20 cellular contexts compared by ENCODE assay signal in the genomic region with DNA sequence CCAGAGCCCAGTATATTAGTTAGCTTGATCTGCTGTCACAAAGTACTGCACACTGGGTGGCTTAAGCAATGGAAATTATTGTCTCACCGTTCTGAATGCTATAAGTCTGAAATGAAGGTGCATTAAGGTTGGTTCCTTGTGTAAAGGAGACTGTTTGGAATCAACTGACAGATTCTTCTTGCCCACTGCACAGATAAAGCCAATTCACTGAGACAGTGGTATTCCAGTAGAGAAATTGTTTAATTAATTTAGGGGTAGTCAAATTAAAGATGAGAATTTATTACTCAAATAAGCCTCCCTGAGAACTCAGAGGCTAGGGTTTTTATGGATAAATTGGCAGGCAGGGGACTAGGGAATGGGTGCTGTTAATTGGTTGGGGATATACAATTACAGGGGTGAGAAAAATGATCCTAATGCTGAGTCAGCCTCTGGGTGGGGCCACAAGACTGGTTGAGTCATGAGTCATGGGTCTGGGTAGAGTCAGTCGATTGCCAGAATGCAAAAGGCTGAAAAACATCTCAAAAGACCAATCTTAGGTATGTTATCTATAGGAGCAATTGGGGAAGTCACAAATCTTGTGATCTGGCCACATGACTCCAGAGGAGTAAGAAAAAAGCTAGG. TPM values are rescaled to one million over a fixed set of nuclear protein-coding genes. Genes with fewer than 3 reads are reported as not detected.
DNase-seq lines count a peak whose midpoint lies in the region; ATAC-seq, FAIRE-seq and TF ChIP-seq lines count a peak whose summit lies in the region.
"Had no signal": no experiment of that assay in that cellular context is flagged by ENCODE, and none has a peak within 500 bp of the region (broad histone marks: within the 10 kb centered on the region; RNA-seq: fewer than 3 reads in every experiment).

No MANE protein-coding gene starts in this region.

- H3K9ac ChIP-seq in H1 (replicated peaks in 1 of 4; ENCODE audit: extremely low read depth in 1 of 4, low read depth in 3 of 4, low read length in 3 of 4), result no peak overlapping the region
- H3K9ac ChIP-seq in Karpas-422 (ENCODE audit: low read length), result no peak overlapping the region
- H3K9ac ChIP-seq: BLaER1 had no signal

- H2BK5ac ChIP-seq in H1 (ENCODE audit: low read depth, low read length), result no peak overlapping the region

- in situ Hi-C loops in GM13976 (cut with MboI; ENCODE audit: low sequenced_read_pairs, unreplicated experiment), result no loop called here

- no peaks in the 10 kb centered on the region; a peak in 1 of 8 replicates for H3K36me3 ChIP-seq in H1 (ENCODE audit: control insufficient read depth in 2 of 4, insufficient read depth in 4 of 4, low read length in 3 of 4)
- no peaks in the 10 kb centered on the region for H3K36me3 ChIP-seq in Karpas-422 (ENCODE audit: insufficient read depth, low read length)
- H3K36me3 ChIP-seq: BLaER1 had no signal

- no peaks in the 10 kb centered on the region for H3K9me2 ChIP-seq in Karpas-422 (replicated peaks; ENCODE audit: insufficient read depth, low read length)

- DNase-seq in DMS53 (lab: John Stamatoyannopoulos, UW), result peak; percentile 10
- no peak for DNase-seq in DMS53 treated with DMSO at 0.1 percent for 48 hours (lab: John Stamatoyannopoulos, UW; ENCODE audit: unreplicated experiment)
- DNase-seq in NCI-H69 (lab: John Stamatoyannopoulos, UW), result peak; percentile 10
- DNase-seq in H1 (ENCODE audit: low read depth in 1 of 2, low spot score in 2 of 2), result no peak
- DNase-seq in Karpas-422, result no peak
- DNase-seq in GM13976 (ENCODE audit: low spot score), result no peak
- DNase-seq: CD8-positive, alpha-beta T cell; DND-41; NCI-H1105 treated with DMSO at 0.1 percent for 48 hours; NCI-H1694 treated with DMSO at 0.1 percent for 48 hours; NK-92 treated with Interleukin-12 subunit alpha and Interleukin-12 subunit beta, amount 100 ng/mL, for 24 hours; T-helper 17 cell had no signal

- no peak for TF ChIP-seq CTCF in H1 (IDR thresholded peaks at IDR 0.05; ENCODE audit: control extremely low read depth in 1 of 3, insufficient read depth in 1 of 3, low read depth in 1 of 3, low read length in 3 of 3)
- no peak for TF ChIP-seq CTCF in GM13976 (IDR thresholded peaks at IDR 0.05; ENCODE audit: borderline replicate concordance, control extremely low read depth, extremely low read depth, insufficient read depth, missing control alignments)

- H3K79me2 ChIP-seq in H1 (ENCODE audit: control insufficient read depth in 1 of 2, insufficient read depth in 2 of 2, low read length in 2 of 2), result no peaks in the 10 kb centered on the region
- no peaks in the 10 kb centered on the region for H3K79me2 ChIP-seq in Karpas-422 (ENCODE audit: low read length)

- H3K4me1 ChIP-seq in H1 (replicated peaks in 1 of 4; ENCODE audit: control insufficient read depth in 3 of 4, insufficient read depth in 4 of 4, low read length in 3 of 4), result no peaks in the 10 kb centered on the region; a peak in 1 of 7 replicates
- H3K4me1 ChIP-seq in Karpas-422 (ENCODE audit: low read length), result no peaks in the 10 kb centered on the region
- H3K4me1 ChIP-seq: BLaER1 had no signal

- no peak overlapping the region for H3K14ac ChIP-seq in H1 (ENCODE audit: insufficient read length)

- H3K4ac ChIP-seq in H1 (replicated peaks; ENCODE audit: insufficient read length, low read depth, low read length), result no peak overlapping the region

- no peak for FAIRE-seq in H1 (lab: Jason Lieb, UNC)
- FAIRE-seq: D721Med had no signal

- no peak for TF ChIP-seq EP300 in H1 (IDR thresholded peaks at IDR 0.05; ENCODE audit: borderline replicate concordance in 1 of 2, low read depth in 2 of 2, low read length in 2 of 2)

- no peak overlapping the region for H4K8ac ChIP-seq in H1 (ENCODE audit: extremely low read depth, insufficient read depth, low read length)

- H2BK12ac ChIP-seq in H1 (ENCODE audit: low read depth, low read length), result no peak overlapping the region

- TF ChIP-seq RAD21 in H1 (IDR thresholded peaks at IDR 0.05 in 1 of 2, conservative IDR thresholded peaks at IDR 0.05 in 1 of 2; ENCODE audit: low read depth in 2 of 2, low read length in 2 of 2), result no peak

- no peak overlapping the region for H2BK20ac ChIP-seq in H1 (ENCODE audit: low read length)

- H4K20me1 ChIP-seq in H1 (replicated peaks in 1 of 2; ENCODE audit: control insufficient read depth in 1 of 2, insufficient read depth in 2 of 2, low read length in 2 of 2) (no peaks in the 10 kb centered on the region), Karpas-422 (ENCODE audit: insufficient read depth, low read depth, low read length) (no peaks in the 10 kb centered on the region)
- H4K20me1 ChIP-seq: BLaER1 had no signal

- CTCF ChIA-PET in H1 (lab: Charles Lee; ENCODE audit: partially characterized antibody), result interaction anchor here (0.8 to 1.5 kb wide), 2 partner anchors 8 to 27 kb away, joined by 3 read pairs; no protein-coding TSS in a partner anchor

- H3K4me2 ChIP-seq in H1 (ENCODE audit: insufficient read depth in 1 of 2, low read depth in 2 of 2, low read length in 2 of 2) (no peak overlapping the region), Karpas-422 (ENCODE audit: low read depth, low read length, poor library complexity, severe bottlenecking) (no peak overlapping the region)
- H3K4me2 ChIP-seq: BLaER1 had no signal

- H3K56ac ChIP-seq in H1 (replicated peaks; ENCODE audit: insufficient read length, low read depth, low read length), result no peak overlapping the region

- ATAC-seq in HG03039 (IDR thresholded peaks at IDR 0.05; ENCODE audit: unreplicated experiment) (no peak), GM18520 (IDR thresholded peaks at IDR 0.05; ENCODE audit: unreplicated experiment) (no peak)
- ATAC-seq: CD8-positive, alpha-beta T cell; HCT116; T-helper 17 cell had no signal

- H4K91ac ChIP-seq in H1 (replicated peaks; ENCODE audit: insufficient read length, low read length), result no peak overlapping the region

- H3K23me2 ChIP-seq in H1 (ENCODE audit: low read depth, low read length), result no peaks in the 10 kb centered on the region

- H3K23ac ChIP-seq in H1 (ENCODE audit: insufficient read length), result no peak overlapping the region

- H3K27ac ChIP-seq in H1 (ENCODE audit: low read depth, low read length) (no peak overlapping the region), Karpas-422 (ENCODE audit: low read length) (no peak overlapping the region)
- H3K27ac ChIP-seq: 22Rv1, BLaER1, RWPE1 had no signal

- POLR2A ChIA-PET in H1 (lab: Charles Lee; ENCODE audit: partially characterized antibody), result no interaction called here

- no peaks in the 10 kb centered on the region for H3K79me1 ChIP-seq in H1 (ENCODE audit: low read depth, low read length)

- 85% methylated on average over 2 of the region's 2 CpGs; no CpG with 5 or more reads in 1 of the 2 experiments for whole genome bisulfite sequencing in H1 (ENCODE audit: extremely low coverage in 1 of 2, insufficient coverage in 1 of 2, insufficient read length in 1 of 2, insufficient replicate concordance in 2 of 2, low coverage in 1 of 2, low lambda C conversion rate in 2 of 2, missing lambda C conversion rate in 1 of 2), 2 experiments

- H3K18ac ChIP-seq in H1 (ENCODE audit: extremely low read depth, low read length), result no peak overlapping the region

- no peak overlapping the region for H4K5ac ChIP-seq in H1 (ENCODE audit: insufficient read length, low read depth, low read length)

- H2AK5ac ChIP-seq in H1 (ENCODE audit: low read depth, low read length), result no peak overlapping the region

- no peaks in the 10 kb centered on the region for H3K27me3 ChIP-seq in H1 (replicated peaks in 1 of 4; ENCODE audit: control insufficient read depth in 3 of 4, extremely low read depth in 1 of 4, insufficient read depth in 3 of 4, low read length in 3 of 4)
- H3K27me3 ChIP-seq in Karpas-422 (ENCODE audit: low read length), result 0 out of 2 replicates have a peak, but pooled peaks cover 2% of the 10 kb centered on the region
- H3K27me3 ChIP-seq: BLaER1 had no signal

- TF ChIP-seq POLR2A in H1 (IDR thresholded peaks at IDR 0.05; ENCODE audit: control extremely low read depth in 1 of 2, low read depth in 2 of 2, low read length in 2 of 2), result no peak

- H2BK15ac ChIP-seq in H1 (ENCODE audit: low read length), result no peak overlapping the region

- H3K9me3 ChIP-seq in H1 (ENCODE audit: insufficient read depth in 2 of 2, low read depth in 1 of 2, low read length in 1 of 2) (peaks cover 13% of the 10 kb centered on the region in 2 experiments; a peak in 3 of 4 replicates), Karpas-422 (ENCODE audit: low read length) (peaks cover 13% of the 10 kb centered on the region)

- H2AFZ ChIP-seq in H1 (ENCODE audit: low read length) (no peak overlapping the region), Karpas-422 (ENCODE audit: low read length) (no peak overlapping the region)

- H2BK120ac ChIP-seq in H1 (replicated peaks; ENCODE audit: low read depth, low read length), result no peak overlapping the region

- H3K4me3 ChIP-seq in H1 (ENCODE audit: extremely low read depth in 1 of 4, insufficient read depth in 2 of 4, low read depth in 3 of 4, low read length in 4 of 4) (no peak overlapping the region), Karpas-422 (ENCODE audit: low read length) (no peak overlapping the region)
- H3K4me3 ChIP-seq: BLaER1 had no signal

RNA-seq across cellular contexts. Expression of a gene that starts 23.5 kb away (rescaled TPM):
- not detected in 2 replicates for total RNA-seq in H1 (2021; fragmentation: NEBNext Ultra II Directional; extraction: Animal tissue kit (Norgen Biotek cat#: 25700))
- polyA plus RNA-seq in H1 (2011; rRNA removed), result not detected in 2 replicates
- not detected for polyA plus RNA-seq in H1 (2011; cell fraction: cytosol; rRNA removed)
- not detected for polyA plus RNA-seq in H1 (2011; cell fraction: nucleus; rRNA removed)
- not detected in 4 replicates for polyA plus RNA-seq in H1 (2012, experiment 1 of 2)
- polyA plus RNA-seq in H1 (2012, experiment 2 of 2), result not detected
- polyA plus RNA-seq in H1 (2013, experiment 1 of 2), result not detected
- polyA plus RNA-seq in H1 (2013, experiment 2 of 2), result not detected
- not detected in 2 replicates for polyA minus RNA-seq in H1 (2011; rRNA and poly(A)+ RNA removed)
- polyA minus RNA-seq in H1 (2011; cell fraction: cytosol; rRNA and poly(A)+ RNA removed), result not detected
- polyA minus RNA-seq in H1 (2011; cell fraction: nucleus; rRNA and poly(A)+ RNA removed), result not detected
- 14.8 and 26.4 TPM in 2 replicates for total RNA-seq in Karpas-422 (2014; rRNA removed; shearing (Covaris generic); ENCODE audit: low replicate concordance)

RNA-seq across cellular contexts. Expression of a gene that starts 53.9 kb away (rescaled TPM):
- 0.04 TPM in 1 of 2 replicates, not detected in the other for total RNA-seq in H1 (2021; fragmentation: NEBNext Ultra II Directional; extraction: Animal tissue kit (Norgen Biotek cat#: 25700))
- 0.02 TPM in 1 of 2 replicates, not detected in the other for polyA plus RNA-seq in H1 (2011; rRNA removed)
- not detected for polyA plus RNA-seq in H1 (2011; cell fraction: cytosol; rRNA removed)
- polyA plus RNA-seq in H1 (2011; cell fraction: nucleus; rRNA removed), result not detected
- polyA plus RNA-seq in H1 (2012, experiment 1 of 2), result 0.03 to 0.06 TPM (median 0.03 TPM) in 3 of 4 replicates, not detected in the other
- not detected for polyA plus RNA-seq in H1 (2012, experiment 2 of 2)
- polyA plus RNA-seq in H1 (2013, experiment 1 of 2), result 0.04 TPM
- 0.02 TPM for polyA plus RNA-seq in H1 (2013, experiment 2 of 2)
- polyA minus RNA-seq in H1 (2011; rRNA and poly(A)+ RNA removed), result 0.05 TPM in 1 of 2 replicates, not detected in the other
- not detected for polyA minus RNA-seq in H1 (2011; cell fraction: cytosol; rRNA and poly(A)+ RNA removed)
- not detected for polyA minus RNA-seq in H1 (2011; cell fraction: nucleus; rRNA and poly(A)+ RNA removed)
- 16.9 and 28.8 TPM in 2 replicates for total RNA-seq in Karpas-422 (2014; rRNA removed; shearing (Covaris generic); ENCODE audit: low replicate concordance)

RNA-seq across cellular contexts. Expression of a gene that starts 54.6 kb away (rescaled TPM):
- total RNA-seq in H1 (2021; fragmentation: NEBNext Ultra II Directional; extraction: Animal tissue kit (Norgen Biotek cat#: 25700)), result not detected in 2 replicates
- not detected in 2 replicates for polyA plus RNA-seq in H1 (2011; rRNA removed)
- not detected for polyA plus RNA-seq in H1 (2011; cell fraction: cytosol; rRNA removed)
- not detected for polyA plus RNA-seq in H1 (2011; cell fraction: nucleus; rRNA removed)
- polyA plus RNA-seq in H1 (2012, experiment 1 of 2), result not detected in 4 replicates
- not detected for polyA plus RNA-seq in H1 (2012, experiment 2 of 2)
- polyA plus RNA-seq in H1 (2013, experiment 1 of 2), result not detected
- not detected for polyA plus RNA-seq in H1 (2013, experiment 2 of 2)
- polyA minus RNA-seq in H1 (2011; rRNA and poly(A)+ RNA removed), result not detected in 2 replicates
- polyA minus RNA-seq in H1 (2011; cell fraction: cytosol; rRNA and poly(A)+ RNA removed), result not detected
- polyA minus RNA-seq in H1 (2011; cell fraction: nucleus; rRNA and poly(A)+ RNA removed), result not detected
- total RNA-seq in Karpas-422 (2014; rRNA removed; shearing (Covaris generic); ENCODE audit: low replicate concordance), result 0.30 TPM in 1 of 2 replicates, not detected in the other
- total RNA-seq: CD8-positive, alpha-beta T cell; OCI-LY7; T-helper 17 cell had no signal

Comparison
In these comparisons a context has a peak if more than half of its experiments do, and no peak if none do; other contexts are left out.
1. DNase-seq: peak in DMS53 (single experiment) and NCI-H69 (single experiment); none in DMS53 treated with DMSO at 0.1 percent for 48 hours (single experiment), H1 (0 of 2), Karpas-422 (single experiment) and GM13976 (single experiment).
2. RNA of a gene that starts 23.5 kb away (total RNA-seq): 14.8 to 26.4 TPM in Karpas-422; not detected in H1; every median in the first group is over 10 times any median in the second.
3. RNA of a gene that starts 53.9 kb away (total RNA-seq): 16.9 to 28.8 TPM in Karpas-422; 0.04 TPM in H1; every median in the first group is over 10 times any median in the second.